Comparison of ENCODE assay signal across 23 cellular contexts in genomic region chr10:127619550-127619949, GRCh38.
A peak's percentile ranks its signal among the peaks of the same experiment; 100 is the strongest.
DNase-seq lines count a peak whose midpoint lies in the region; ATAC-seq, FAIRE-seq and TF ChIP-seq lines count a peak whose summit lies in the region.
"Had no signal": no experiment of that assay in that cellular context is flagged by ENCODE, and none has a peak within 500 bp of the region (broad histone marks: within the 10 kb centered on the region; RNA-seq: fewer than 3 reads in every experiment).

No MANE protein-coding gene starts in this region.

- intact Hi-C loops in posterior cingulate gyrus (cut with DNase I), result no loop called here

- no peak for TF ChIP-seq POLR2A in GM12891 (IDR thresholded peaks at IDR 0.05; ENCODE audit: low read depth, low read length)

- ATAC-seq in GM18519 (IDR thresholded peaks at IDR 0.05; ENCODE audit: low FRiP score, unreplicated experiment), result no peak
- no peak for ATAC-seq in GM19324 (IDR thresholded peaks at IDR 0.05; ENCODE audit: low FRiP score, unreplicated experiment)
- ATAC-seq: heart right ventricle, natural killer cell, PC-3, upper lobe of right lung had no signal

- DNase-seq in NCI-H2081 (lab: John Stamatoyannopoulos, UW) (peak; percentile 65 to 81), NCI-H69 (lab: John Stamatoyannopoulos, UW) (peak; percentile 0), globus pallidus (ENCODE audit: low spot score) (peak; percentile 99), posterior cingulate gyrus (peak; percentile 51 to 97 (median 80)), T-helper 1 cell (no peak), GM12891 (ENCODE audit: insufficient read length, low spot score) (no peak)
- DNase-seq: activated CD4-positive, alpha-beta memory T cell treated with anti-CD3 and anti-CD28 coated beads for 36 hours; activated naive CD4-positive, alpha-beta T cell treated with anti-CD3 and anti-CD28 coated beads, Interleukin-2, amount 50 U/mL, for 16 hours; activated T-cell treated with anti-CD3 and anti-CD28 coated beads, Interleukin-2, amount 50 U/mL, for 24 hours; Caco-2; heart right ventricle; islet precursor cell; natural killer cell; NCI-H146; NCI-H526 treated with DMSO at 0.1 percent for 48 hours; PC-3; psoas muscle; stimulated activated CD4-positive, alpha-beta T cell treated with anti-CD3 and anti-CD28 coated beads, Interleukin-4, amount 100 ng/mL, for 24 hours; stomach; upper lobe of right lung had no signal

- no peak for FAIRE-seq in GM12891 (lab: Jason Lieb, UNC)
- FAIRE-seq: H54 had no signal

TF ChIP-seq in GM12891, 5 proteins besides CTCF, POLR2A, EP300 and RAD21:
- TF ChIP-seq PAX5 (IDR thresholded peaks at IDR 0.05; ENCODE audit: insufficient read depth, low read length, severe bottlenecking) (no peak), SPI1 (IDR thresholded peaks at IDR 0.05; ENCODE audit: low read depth, low read length) (no peak), POLR2AphosphoS5 (IDR thresholded peaks at IDR 0.05; ENCODE audit: low read depth, low read length) (no peak), POU2F2 (IDR thresholded peaks at IDR 0.05; ENCODE audit: low read depth, low read length) (no peak), TAF1 (IDR thresholded peaks at IDR 0.05; ENCODE audit: low read depth, low read length) (no peak)

Comparison
In these comparisons a context has a peak if more than half of its experiments do, and no peak if none do; other contexts are left out.
1. DNase-seq: peak in NCI-H2081 (2 of 2), NCI-H69 (single experiment), globus pallidus (single experiment) and posterior cingulate gyrus (10 of 10); none in T-helper 1 cell (0 of 5) and GM12891 (single experiment).